ENCODE assay signal across 2 cellular contexts in genomic region chr10:91587710-91588638, GRCh38.
TF ChIP-seq lines count a peak whose summit lies in the region.

No MANE protein-coding gene starts in this region.

TF ChIP-seq in endothelial cell of umbilical vein, 7 proteins besides CTCF, POLR2A, EP300 and RAD21 (continued from another document):
- TF ChIP-seq MAX (IDR thresholded peaks at IDR 0.05; ENCODE audit: insufficient read depth, insufficient read length) (no peak), GATA2 (IDR thresholded peaks at IDR 0.05; ENCODE audit: insufficient read depth, insufficient read length, low read depth, low read length) (no peak)
TF ChIP-seq in endothelial cell of umbilical vein: peak in this region for 2.

TF ChIP-seq in GM23338, 12 proteins besides CTCF, POLR2A, EP300 and RAD21 (continued from another document):
- TF ChIP-seq ZNF462 (CRISPR knock-in tag; IDR thresholded peaks at IDR 0.05) (no peak), CREB1 (CRISPR knock-in tag; IDR thresholded peaks at IDR 0.05; ENCODE audit: low read depth) (no peak), EZH2phosphoT487 (IDR thresholded peaks at IDR 0.05; ENCODE audit: unreplicated experiment) (no peak), NANOG (IDR thresholded peaks at IDR 0.05; ENCODE audit: borderline replicate concordance) (no peak), JUNB (IDR thresholded peaks at IDR 0.05; ENCODE audit: unreplicated experiment) (no peak), ETS1 (IDR thresholded peaks at IDR 0.05) (no peak), ZNF114 (CRISPR knock-in tag; IDR thresholded peaks at IDR 0.05) (no peak), POLR2AphosphoS5 (IDR thresholded peaks at IDR 0.05; ENCODE audit: low read depth) (no peak), STAT1 (IDR thresholded peaks at IDR 0.05; ENCODE audit: unreplicated experiment) (no peak), ZNF331 (CRISPR knock-in tag; IDR thresholded peaks at IDR 0.05; ENCODE audit: low read depth) (no peak), REST (IDR thresholded peaks at IDR 0.05; ENCODE audit: unreplicated experiment) (no peak)
